Comparison of ENCODE assay signal across 1 cellular context in the genomic region with DNA sequence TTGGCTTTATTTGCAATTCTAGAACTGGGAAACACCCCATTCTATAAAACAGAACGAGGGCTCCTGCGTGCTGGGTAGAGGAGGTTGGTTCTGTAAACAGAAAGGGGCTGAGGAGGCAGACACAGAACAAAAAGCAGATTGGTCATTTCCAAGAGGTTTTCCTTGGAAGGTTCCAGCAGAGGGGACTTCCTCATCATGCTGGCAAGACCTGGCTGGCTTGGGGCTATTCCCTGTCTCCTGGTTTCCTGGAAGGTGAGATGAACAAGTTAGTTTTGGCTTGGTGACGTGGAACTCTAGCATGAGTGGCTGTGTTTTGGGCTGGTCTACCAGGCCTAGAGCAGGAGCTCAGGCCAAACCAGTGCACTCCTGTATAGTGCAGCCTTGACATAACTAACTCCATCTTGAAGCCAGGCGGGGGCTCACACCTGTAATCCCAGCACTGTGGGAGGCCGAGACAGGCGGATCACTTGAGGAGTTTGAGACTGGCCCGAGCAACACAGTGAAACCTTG.
TF ChIP-seq lines count a peak whose summit lies in the region.

No MANE protein-coding gene starts in this region.

TF ChIP-seq in K562, 482 proteins besides CTCF, POLR2A, EP300 and RAD21 (continued from another document):
- TF ChIP-seq, protein P1, sequence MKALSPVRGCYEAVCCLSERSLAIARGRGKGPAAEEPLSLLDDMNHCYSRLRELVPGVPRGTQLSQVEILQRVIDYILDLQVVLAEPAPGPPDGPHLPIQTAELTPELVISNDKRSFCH (CRISPR knock-in tag; IDR thresholded peaks at IDR 0.05), result no peak; the same call in 1 of the 2 replicates
- TF ChIP-seq, protein P1 (tag; IDR thresholded peaks at IDR 0.05), result peak; percentile 94
- peak; percentile 92 for TF ChIP-seq HDAC8 (tag; IDR thresholded peaks at IDR 0.05)
- TF ChIP-seq DDX20 (tag; IDR thresholded peaks at IDR 0.05; ENCODE audit: low read depth), result peak; percentile 73; the same call in 1 of the 2 replicates
- no peak for TF ChIP-seq ZSCAN29 (IDR thresholded peaks at IDR 0.05)
- TF ChIP-seq, protein P2, sequence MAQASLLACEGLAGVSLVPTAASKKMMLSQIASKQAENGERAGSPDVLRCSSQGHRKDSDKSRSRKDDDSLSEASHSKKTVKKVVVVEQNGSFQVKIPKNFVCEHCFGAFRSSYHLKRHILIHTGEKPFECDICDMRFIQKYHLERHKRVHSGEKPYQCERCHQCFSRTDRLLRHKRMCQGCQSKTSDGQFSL (CRISPR knock-in tag; IDR thresholded peaks at IDR 0.05), result no peak
- TF ChIP-seq, protein P2 (tag; IDR thresholded peaks at IDR 0.05), result peak in 1 of 2 experiments; percentile 76; a peak in 1 of 4 replicates
- TF ChIP-seq STAG1 (CRISPR knock-in tag; IDR thresholded peaks at IDR 0.05; ENCODE audit: borderline replicate concordance), result no peak
- TF ChIP-seq, protein P3, sequence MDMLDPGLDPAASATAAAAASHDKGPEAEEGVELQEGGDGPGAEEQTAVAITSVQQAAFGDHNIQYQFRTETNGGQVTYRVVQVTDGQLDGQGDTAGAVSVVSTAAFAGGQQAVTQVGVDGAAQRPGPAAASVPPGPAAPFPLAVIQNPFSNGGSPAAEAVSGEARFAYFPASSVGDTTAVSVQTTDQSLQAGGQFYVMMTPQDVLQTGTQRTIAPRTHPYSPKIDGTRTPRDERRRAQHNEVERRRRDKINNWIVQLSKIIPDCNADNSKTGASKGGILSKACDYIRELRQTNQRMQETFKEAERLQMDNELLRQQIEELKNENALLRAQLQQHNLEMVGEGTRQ (CRISPR knock-in tag; IDR thresholded peaks at IDR 0.05), result no peak
- TF ChIP-seq, protein P4, sequence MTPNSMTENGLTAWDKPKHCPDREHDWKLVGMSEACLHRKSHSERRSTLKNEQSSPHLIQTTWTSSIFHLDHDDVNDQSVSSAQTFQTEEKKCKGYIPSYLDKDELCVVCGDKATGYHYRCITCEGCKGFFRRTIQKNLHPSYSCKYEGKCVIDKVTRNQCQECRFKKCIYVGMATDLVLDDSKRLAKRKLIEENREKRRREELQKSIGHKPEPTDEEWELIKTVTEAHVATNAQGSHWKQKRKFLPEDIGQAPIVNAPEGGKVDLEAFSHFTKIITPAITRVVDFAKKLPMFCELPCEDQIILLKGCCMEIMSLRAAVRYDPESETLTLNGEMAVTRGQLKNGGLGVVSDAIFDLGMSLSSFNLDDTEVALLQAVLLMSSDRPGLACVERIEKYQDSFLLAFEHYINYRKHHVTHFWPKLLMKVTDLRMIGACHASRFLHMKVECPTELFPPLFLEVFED (CRISPR knock-in tag; conservative IDR thresholded peaks at IDR 0.05), result no peak
- no peak for TF ChIP-seq NR2C1 (IDR thresholded peaks at IDR 0.05)
- peak; percentile 69 for TF ChIP-seq NR2C1 (tag; IDR thresholded peaks at IDR 0.05)
- no peak for TF ChIP-seq NR4A1 (CRISPR knock-in tag; IDR thresholded peaks at IDR 0.05)
- TF ChIP-seq NR4A1 (tag; IDR thresholded peaks at IDR 0.05), result peak; percentile 89
- TF ChIP-seq, protein P5, sequence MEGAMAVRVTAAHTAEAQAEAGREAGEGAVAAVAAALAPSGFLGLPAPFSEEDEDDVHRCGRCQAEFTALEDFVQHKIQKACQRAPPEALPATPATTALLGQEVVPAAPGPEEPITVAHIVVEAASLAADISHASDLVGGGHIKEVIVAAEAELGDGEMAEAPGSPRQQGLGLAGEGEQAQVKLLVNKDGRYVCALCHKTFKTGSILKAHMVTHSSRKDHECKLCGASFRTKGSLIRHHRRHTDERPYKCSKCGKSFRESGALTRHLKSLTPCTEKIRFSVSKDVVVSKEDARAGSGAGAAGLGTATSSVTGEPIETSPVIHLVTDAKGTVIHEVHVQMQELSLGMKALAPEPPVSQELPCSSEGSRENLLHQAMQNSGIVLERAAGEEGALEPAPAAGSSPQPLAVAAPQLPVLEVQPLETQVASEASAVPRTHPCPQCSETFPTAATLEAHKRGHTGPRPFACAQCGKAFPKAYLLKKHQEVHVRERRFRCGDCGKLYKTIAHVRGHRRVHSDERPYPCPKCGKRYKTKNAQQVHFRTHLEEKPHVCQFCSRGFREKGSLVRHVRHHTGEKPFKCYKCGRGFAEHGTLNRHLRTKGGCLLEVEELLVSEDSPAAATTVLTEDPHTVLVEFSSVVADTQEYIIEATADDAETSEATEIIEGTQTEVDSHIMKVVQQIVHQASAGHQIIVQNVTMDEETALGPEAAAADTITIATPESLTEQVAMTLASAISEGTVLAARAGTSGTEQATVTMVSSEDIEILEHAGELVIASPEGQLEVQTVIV (CRISPR knock-in tag; IDR thresholded peaks at IDR 0.05; ENCODE audit: borderline replicate concordance), result no peak
- TF ChIP-seq ZNF583 (CRISPR knock-in tag; IDR thresholded peaks at IDR 0.05), result 0 out of 2 replicates have a peak, but pooled peaks have one; percentile 11
- TF ChIP-seq ZBTB17 (CRISPR knock-in tag; IDR thresholded peaks at IDR 0.05), result no peak
- 0 out of 2 replicates have a peak, but pooled peaks have one; percentile 22 for TF ChIP-seq BACH1 (tag; IDR thresholded peaks at IDR 0.05)
- peak; percentile 82 for TF ChIP-seq PTRF (tag; IDR thresholded peaks at IDR 0.05)
- peak; percentile 77 for TF ChIP-seq MEF2D (tag; conservative IDR thresholded peaks at IDR 0.05; ENCODE audit: low read depth)
- TF ChIP-seq, protein P6, sequence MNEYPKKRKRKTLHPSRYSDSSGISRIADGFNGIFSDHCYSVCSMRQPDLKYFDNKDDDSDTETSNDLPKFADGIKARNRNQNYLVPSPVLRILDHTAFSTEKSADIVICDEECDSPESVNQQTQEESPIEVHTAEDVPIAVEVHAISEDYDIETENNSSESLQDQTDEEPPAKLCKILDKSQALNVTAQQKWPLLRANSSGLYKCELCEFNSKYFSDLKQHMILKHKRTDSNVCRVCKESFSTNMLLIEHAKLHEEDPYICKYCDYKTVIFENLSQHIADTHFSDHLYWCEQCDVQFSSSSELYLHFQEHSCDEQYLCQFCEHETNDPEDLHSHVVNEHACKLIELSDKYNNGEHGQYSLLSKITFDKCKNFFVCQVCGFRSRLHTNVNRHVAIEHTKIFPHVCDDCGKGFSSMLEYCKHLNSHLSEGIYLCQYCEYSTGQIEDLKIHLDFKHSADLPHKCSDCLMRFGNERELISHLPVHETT (CRISPR knock-in tag; conservative IDR thresholded peaks at IDR 0.05 in 1 of 2, IDR thresholded peaks at IDR 0.05 in 1 of 2), result no peak
- no peak for TF ChIP-seq RFX7 (CRISPR knock-in tag; IDR thresholded peaks at IDR 0.05)
- TF ChIP-seq, protein P7, sequence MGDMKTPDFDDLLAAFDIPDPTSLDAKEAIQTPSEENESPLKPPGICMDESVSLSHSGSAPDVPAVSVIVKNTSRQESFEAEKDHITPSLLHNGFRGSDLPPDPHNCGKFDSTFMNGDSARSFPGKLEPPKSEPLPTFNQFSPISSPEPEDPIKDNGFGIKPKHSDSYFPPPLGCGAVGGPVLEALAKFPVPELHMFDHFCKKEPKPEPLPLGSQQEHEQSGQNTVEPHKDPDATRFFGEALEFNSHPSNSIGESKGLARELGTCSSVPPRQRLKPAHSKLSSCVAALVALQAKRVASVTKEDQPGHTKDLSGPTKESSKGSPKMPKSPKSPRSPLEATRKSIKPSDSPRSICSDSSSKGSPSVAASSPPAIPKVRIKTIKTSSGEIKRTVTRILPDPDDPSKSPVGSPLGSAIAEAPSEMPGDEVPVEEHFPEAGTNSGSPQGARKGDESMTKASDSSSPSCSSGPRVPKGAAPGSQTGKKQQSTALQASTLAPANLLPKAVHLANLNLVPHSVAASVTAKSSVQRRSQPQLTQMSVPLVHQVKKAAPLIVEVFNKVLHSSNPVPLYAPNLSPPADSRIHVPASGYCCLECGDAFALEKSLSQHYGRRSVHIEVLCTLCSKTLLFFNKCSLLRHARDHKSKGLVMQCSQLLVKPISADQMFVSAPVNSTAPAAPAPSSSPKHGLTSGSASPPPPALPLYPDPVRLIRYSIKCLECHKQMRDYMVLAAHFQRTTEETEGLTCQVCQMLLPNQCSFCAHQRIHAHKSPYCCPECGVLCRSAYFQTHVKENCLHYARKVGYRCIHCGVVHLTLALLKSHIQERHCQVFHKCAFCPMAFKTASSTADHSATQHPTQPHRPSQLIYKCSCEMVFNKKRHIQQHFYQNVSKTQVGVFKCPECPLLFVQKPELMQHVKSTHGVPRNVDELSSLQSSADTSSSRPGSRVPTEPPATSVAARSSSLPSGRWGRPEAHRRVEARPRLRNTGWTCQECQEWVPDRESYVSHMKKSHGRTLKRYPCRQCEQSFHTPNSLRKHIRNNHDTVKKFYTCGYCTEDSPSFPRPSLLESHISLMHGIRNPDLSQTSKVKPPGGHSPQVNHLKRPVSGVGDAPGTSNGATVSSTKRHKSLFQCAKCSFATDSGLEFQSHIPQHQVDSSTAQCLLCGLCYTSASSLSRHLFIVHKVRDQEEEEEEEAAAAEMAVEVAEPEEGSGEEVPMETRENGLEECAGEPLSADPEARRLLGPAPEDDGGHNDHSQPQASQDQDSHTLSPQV (IDR thresholded peaks at IDR 0.05), result peak; percentile 96
- no peak for TF ChIP-seq MYC (IDR thresholded peaks at IDR 0.05; ENCODE audit: low read depth, low read length)
- TF ChIP-seq MYC (CRISPR knock-in tag; IDR thresholded peaks at IDR 0.05; ENCODE audit: borderline replicate concordance, low read depth), result 0 out of 2 replicates have a peak, but pooled peaks have one; percentile 24
- TF ChIP-seq CEBPB (tag; IDR thresholded peaks at IDR 0.05), result no peak
- TF ChIP-seq, protein P8, sequence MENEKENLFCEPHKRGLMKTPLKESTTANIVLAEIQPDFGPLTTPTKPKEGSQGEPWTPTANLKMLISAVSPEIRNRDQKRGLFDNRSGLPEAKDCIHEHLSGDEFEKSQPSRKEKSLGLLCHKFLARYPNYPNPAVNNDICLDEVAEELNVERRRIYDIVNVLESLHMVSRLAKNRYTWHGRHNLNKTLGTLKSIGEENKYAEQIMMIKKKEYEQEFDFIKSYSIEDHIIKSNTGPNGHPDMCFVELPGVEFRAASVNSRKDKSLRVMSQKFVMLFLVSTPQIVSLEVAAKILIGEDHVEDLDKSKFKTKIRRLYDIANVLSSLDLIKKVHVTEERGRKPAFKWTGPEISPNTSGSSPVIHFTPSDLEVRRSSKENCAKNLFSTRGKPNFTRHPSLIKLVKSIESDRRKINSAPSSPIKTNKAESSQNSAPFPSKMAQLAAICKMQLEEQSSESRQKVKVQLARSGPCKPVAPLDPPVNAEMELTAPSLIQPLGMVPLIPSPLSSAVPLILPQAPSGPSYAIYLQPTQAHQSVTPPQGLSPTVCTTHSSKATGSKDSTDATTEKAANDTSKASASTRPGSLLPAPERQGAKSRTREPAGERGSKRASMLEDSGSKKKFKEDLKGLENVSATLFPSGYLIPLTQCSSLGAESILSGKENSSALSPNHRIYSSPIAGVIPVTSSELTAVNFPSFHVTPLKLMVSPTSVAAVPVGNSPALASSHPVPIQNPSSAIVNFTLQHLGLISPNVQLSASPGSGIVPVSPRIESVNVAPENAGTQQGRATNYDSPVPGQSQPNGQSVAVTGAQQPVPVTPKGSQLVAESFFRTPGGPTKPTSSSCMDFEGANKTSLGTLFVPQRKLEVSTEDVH (IDR thresholded peaks at IDR 0.05; ENCODE audit: low read depth, partially characterized antibody), result no peak
- TF ChIP-seq KLF13 (tag; IDR thresholded peaks at IDR 0.05; ENCODE audit: borderline replicate concordance, low read depth), result peak; percentile 77
- no peak for TF ChIP-seq HMG20B (CRISPR knock-in tag; IDR thresholded peaks at IDR 0.05)
- peak in 1 of 2 experiments; percentile 30; a peak in 1 of 4 replicates for TF ChIP-seq TEAD1 (CRISPR knock-in tag; IDR thresholded peaks at IDR 0.05)
- TF ChIP-seq CHD4 (IDR thresholded peaks at IDR 0.05; ENCODE audit: insufficient read depth, insufficient replicate concordance, low read depth, low read length, poor library complexity, severe bottlenecking), result no peak
- peak; percentile 67; the same call in 1 of the 2 replicates for TF ChIP-seq KLF1 (tag; IDR thresholded peaks at IDR 0.05)
- no peak for TF ChIP-seq FOXJ3 (CRISPR knock-in tag; IDR thresholded peaks at IDR 0.05)
- peak; percentile 40 for TF ChIP-seq ETS2 (tag; IDR thresholded peaks at IDR 0.05; ENCODE audit: borderline replicate concordance, poor library complexity, severe bottlenecking)
- 0 out of 2 replicates have a peak, but pooled peaks have one; percentile 57 for TF ChIP-seq SMAD4 (CRISPR knock-in tag; conservative IDR thresholded peaks at IDR 0.05)
TF ChIP-seq in K562: peak in this region for 21.
